In the genomic region with DNA sequence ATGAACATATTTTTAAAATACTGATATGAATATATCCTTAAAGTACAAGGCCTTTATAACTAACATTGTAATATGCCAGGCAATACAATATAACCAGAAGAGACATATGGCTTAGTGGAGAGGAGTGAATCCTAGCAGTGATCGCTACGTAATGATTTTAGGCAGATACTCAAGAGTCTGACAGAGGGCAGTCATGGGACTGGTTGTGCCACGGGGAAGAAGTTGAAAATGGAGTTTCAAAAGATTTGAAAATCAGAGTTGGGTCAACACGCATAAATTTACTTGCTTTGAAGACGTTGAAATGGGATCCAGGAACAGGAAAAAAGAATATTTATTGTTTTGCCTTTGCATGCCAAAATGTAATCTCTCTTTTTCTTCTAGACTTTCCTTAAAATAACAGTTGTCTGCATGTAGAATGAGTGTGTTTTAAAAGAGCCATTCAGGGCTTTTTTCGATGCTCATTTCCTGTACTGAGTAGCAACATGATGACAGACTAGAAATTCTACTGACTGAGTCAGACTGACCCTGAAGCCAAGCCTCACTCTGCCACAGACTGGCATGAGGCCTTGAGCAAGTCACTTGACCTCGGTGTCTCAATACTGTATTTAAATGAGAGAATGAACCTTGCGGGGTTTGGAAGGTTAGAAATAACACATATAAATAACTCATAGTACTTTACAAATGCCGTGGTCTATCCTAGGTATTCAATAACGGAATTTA, we compare ENCODE assay signal across 10 cellular contexts. TPM values are rescaled to one million over a fixed set of nuclear protein-coding genes. Genes with fewer than 3 reads are reported as not detected.
DNase-seq lines count a peak whose midpoint lies in the region; ATAC-seq and TF ChIP-seq lines count a peak whose summit lies in the region.
"Had no signal": no experiment of that assay in that cellular context is flagged by ENCODE, and none has a peak within 500 bp of the region (broad histone marks: within the 10 kb centered on the region; RNA-seq: fewer than 3 reads in every experiment).

No MANE protein-coding gene starts in this region.

- intact Hi-C loops in HCT116 (cut with micrococcal nuclease) (no loop called here), adrenal gland (cut with DNase I) (no loop called here)

- no peak for TF ChIP-seq RAD21 in HCT116 (IDR thresholded peaks at IDR 0.05; ENCODE audit: low read depth)

- ATAC-seq in HCT116 (peak; percentile 78), left lobe of liver (peak; percentile 41), HG03457 (IDR thresholded peaks at IDR 0.05; ENCODE audit: unreplicated experiment) (no peak), GM21515 (IDR thresholded peaks at IDR 0.05; ENCODE audit: unreplicated experiment) (no peak)

- peak overlapping the region; percentile 33 for H3K9ac ChIP-seq in HCT116 (ENCODE audit: low read length)

- H3K27ac ChIP-seq in HCT116 (ENCODE audit: low read depth, low read length), result peak overlapping the region; percentile 3; the same call in 1 of the 2 replicates
- H3K27ac ChIP-seq in adrenal gland, result peak overlapping the region; percentile 30 to 81 (median 75)

- POLR2A ChIA-PET in HCT116 (lab: Charles Lee), result no interaction called here

- H3K4me3 ChIP-seq in HCT116 (replicated peaks in 1 of 2; ENCODE audit: low read depth in 1 of 2, low read length in 2 of 2) (no peak overlapping the region), adrenal gland (no peak overlapping the region)

- WGBS in adrenal gland, 4 donors, result 29 to 40% (median 36%) methylated on average over 10 of the region's 10 CpGs

- TF ChIP-seq POLR2A in HCT116 (IDR thresholded peaks at IDR 0.05; ENCODE audit: borderline replicate concordance, extremely low read depth, insufficient read depth, insufficient read length) (no peak), adrenal gland (IDR thresholded peaks at IDR 0.05) (peak in 1 of 2 donors; percentile 16)

- BruUV-seq in HCT116 (replicated peaks; lab: Mats Ljungman, UMichigan), result no TSS peak

- CTCF ChIA-PET in HCT116 (lab: Charles Lee), result no interaction called here

- H3K27me3 ChIP-seq in HCT116 (ENCODE audit: insufficient read depth, low read length) (no peaks in the 10 kb centered on the region), adrenal gland (peaks cover 4% of the 10 kb centered on the region)

- H3K4me2 ChIP-seq in HCT116 (ENCODE audit: low read length), result peak overlapping the region; percentile 36

- H4K20me1 ChIP-seq in HCT116 (ENCODE audit: insufficient read depth), result no peaks in the 10 kb centered on the region

- no peaks in the 10 kb centered on the region for H3K9me2 ChIP-seq in HCT116 (ENCODE audit: insufficient read depth)

- peak overlapping the region; percentile 63 for H2AFZ ChIP-seq in HCT116 (ENCODE audit: low read depth, low read length, poor library complexity, severe bottlenecking)

- H3K9me3 ChIP-seq in HCT116 (ENCODE audit: control insufficient read depth in 1 of 2, insufficient read depth in 1 of 2, low read depth in 1 of 2, low read length in 2 of 2), result no peaks in the 10 kb centered on the region
- H3K9me3 ChIP-seq in adrenal gland (replicated peaks in 1 of 3), result no peaks in the 10 kb centered on the region

- TF ChIP-seq CTCF in HCT116 (IDR thresholded peaks at IDR 0.05 in 2 of 3, conservative IDR thresholded peaks at IDR 0.05 in 1 of 3; ENCODE audit: borderline replicate concordance in 1 of 3, insufficient read depth in 1 of 3, low read depth in 2 of 3, low read length in 2 of 3) (no peak), adrenal gland (IDR thresholded peaks at IDR 0.05) (no peak)

- no peaks in the 10 kb centered on the region for H3K79me2 ChIP-seq in HCT116 (ENCODE audit: insufficient read depth, low read length)

- H3K4me1 ChIP-seq in HCT116 (ENCODE audit: control insufficient read depth in 1 of 2, insufficient read depth in 2 of 2, low read length in 2 of 2), result peaks cover 7 to 46% of the 10 kb centered on the region in 2 experiments
- no peaks in the 10 kb centered on the region for H3K4me1 ChIP-seq in adrenal gland (replicated peaks in 1 of 2)

- H3K36me3 ChIP-seq in HCT116 (ENCODE audit: control insufficient read depth in 1 of 2, insufficient read depth in 2 of 2, low read length in 2 of 2) (no peaks in the 10 kb centered on the region), adrenal gland (replicated peaks in 1 of 2) (no peaks in the 10 kb centered on the region)

- RAD21 ChIA-PET in HCT116 (lab: Charles Lee; ENCODE audit: low non-redundant PET in 1 of 2, low total read pairs in 2 of 2, uncharacterized antibody in 2 of 2, unreplicated experiment in 2 of 2), result no interaction called here

- DNase-seq in A172 (ENCODE audit: low spot score) (peak; percentile 87), HCT116 (ENCODE audit: low read depth, low spot score) (no peak), adrenal gland (peak; percentile 53 to 85 (median 80)), left lobe of liver (ENCODE audit: low spot score) (no peak), NCI-H1930 (lab: John Stamatoyannopoulos, UW) (no peak)
- no peak for DNase-seq in activated CD4-positive, CD25-positive, alpha-beta regulatory T cell treated with anti-CD3 and anti-CD28 coated beads, Interleukin-2, amount 50 U/mL, for 72 hours
- DNase-seq: activated CD4-positive, alpha-beta T cell treated with anti-CD3 and anti-CD28 coated beads, Interleukin-2, amount 50 U/mL, for 1 hour; NCI-H1694 treated with DMSO at 0.1 percent for 48 hours had no signal

TF ChIP-seq in HCT116, 20 proteins besides CTCF, POLR2A, EP300 and RAD21:
- TF ChIP-seq ATF3 (IDR thresholded peaks at IDR 0.05) (no peak), EZH2phosphoT487 (IDR thresholded peaks at IDR 0.05; ENCODE audit: borderline replicate concordance) (no peak), ZNF274 (IDR thresholded peaks at IDR 0.05; ENCODE audit: low read depth, low read length) (no peak), CEBPB (IDR thresholded peaks at IDR 0.05; ENCODE audit: low read depth) (peak; percentile 67), MAX (IDR thresholded peaks at IDR 0.05) (peak; percentile 49), JUND (IDR thresholded peaks at IDR 0.05) (peak; percentile 30; the same call in 1 of the 2 replicates), EZH2 (IDR thresholded peaks at IDR 0.05) (no peak)
TF ChIP-seq in HCT116: peak in this region for 3.

RNA-seq across cellular contexts. Expression of gene SMS, which starts 8.1 kb away (rescaled TPM):
- total RNA-seq in A172 (2014; rRNA removed; shearing (Covaris generic)), result 423 and 528 TPM in 2 replicates
- total RNA-seq in HCT116 (2021; ENCODE audit: unreplicated experiment) (164 TPM), adrenal gland (100 to 1,000 TPM in 5 of 8 donors, 10 to 100 TPM in 3; 68.3 to 265 (median 131) TPM), left lobe of liver (17.8 TPM)
- polyA plus RNA-seq in HCT116 (2012), result 118 and 150 TPM in 2 replicates
- 100 to 1,000 TPM in 1 of 3 donors, 10 to 100 TPM in 2; 78.6 to 138 (median 99.5) TPM for polyA plus RNA-seq in adrenal gland

Comparison
In these comparisons a context has a peak if more than half of its experiments do, and no peak if none do; other contexts are left out.
1. DNase-seq: peak in A172 (single experiment) and adrenal gland (7 of 7); none in HCT116 (single experiment), left lobe of liver (single experiment), activated CD4-positive, CD25-positive, alpha-beta regulatory T cell treated with anti-CD3 and anti-CD28 coated beads, Interleukin-2, amount 50 U/mL, for 72 hours (single experiment) and NCI-H1930 (0 of 2).
2. ATAC-seq: peak in HCT116 (single experiment) and left lobe of liver (single experiment); none in HG03457 (single experiment) and GM21515 (single experiment).